In genomic region chr18:59715966-59716369, GRCh38 we compare ENCODE assay signal across 14 cellular contexts. TPM values are rescaled to one million over a fixed set of nuclear protein-coding genes. Genes with fewer than 3 reads are reported as not detected.
DNase-seq lines count a peak whose midpoint lies in the region; ATAC-seq and TF ChIP-seq lines count a peak whose summit lies in the region.
"Had no signal": no experiment of that assay in that cellular context is flagged by ENCODE, and none has a peak within 500 bp of the region (broad histone marks: within the 10 kb centered on the region; RNA-seq: fewer than 3 reads in every experiment).

No MANE protein-coding gene starts in this region.

- intact Hi-C loops in activated naive CD4-positive, alpha-beta T cell treated with anti-CD3 and anti-CD28 coated beads for 36 hours (cut with micrococcal nuclease), result no loop called here

- no peaks in the 10 kb centered on the region for H3K27me3 ChIP-seq in RWPE2 (ENCODE audit: insufficient read depth, poor library complexity, severe bottlenecking)

- peaks cover 15% of the 10 kb centered on the region for H3K27me3 Mint-ChIP-seq in type B pancreatic cell
- H3K27me3 Mint-ChIP-seq in activated naive CD4-positive, alpha-beta T cell treated with anti-CD3 and anti-CD28 coated beads for 36 hours (ENCODE audit: low read depth), result peaks cover 2% of the 10 kb centered on the region
- H3K27me3 Mint-ChIP-seq: activated CD4-positive, alpha-beta T cell treated with anti-CD3 and anti-CD28 coated beads, Interleukin-2, amount 10 ng/mL, durations not matched to agents 24 days and 14 days had no signal

- H3K9me3 Mint-ChIP-seq in type B pancreatic cell, result no peaks in the 10 kb centered on the region
- peaks cover 2% of the 10 kb centered on the region for H3K9me3 Mint-ChIP-seq in activated naive CD4-positive, alpha-beta T cell treated with anti-CD3 and anti-CD28 coated beads for 36 hours
- H3K9me3 Mint-ChIP-seq: activated CD4-positive, alpha-beta T cell treated with anti-CD3 and anti-CD28 coated beads, Interleukin-2, amount 10 ng/mL, durations not matched to agents 24 days and 14 days had no signal

- H3K9me3 ChIP-seq in RWPE2 (ENCODE audit: severe bottlenecking), result no peaks in the 10 kb centered on the region

- no peaks in the 10 kb centered on the region for H3K36me3 ChIP-seq in RWPE2 (ENCODE audit: low read depth)

- peak; percentile 85 for ATAC-seq in RWPE2 (ENCODE audit: low read depth)
- ATAC-seq: effector memory CD8-positive, alpha-beta T cell had no signal

- DNase-seq in GM04504 (ENCODE audit: low read depth), result peak; percentile 74
- peak; percentile 58 for DNase-seq in RWPE2 (ENCODE audit: low spot score)
- DNase-seq in fibroblast of gingiva (ENCODE audit: low read depth), result peak; percentile 92
- peak; percentile 98 for DNase-seq in renal cortical epithelial cell (ENCODE audit: low read depth)
- no peak for DNase-seq in NCI-H1694 (lab: John Stamatoyannopoulos, UW)
- no peak for DNase-seq in type B pancreatic cell (ENCODE audit: extremely low spot score, unreplicated experiment)
- no peak for DNase-seq in DMS 273 treated with DMSO at 0.1 percent for 48 hours (lab: John Stamatoyannopoulos, UW)
- DNase-seq in activated naive CD4-positive, alpha-beta T cell treated with anti-CD3 and anti-CD28 coated beads for 36 hours, result no peak
- DNase-seq: activated CD4-positive, alpha-beta T cell treated with anti-CD3 and anti-CD28 coated beads, Interleukin-2, amount 10 ng/mL, durations not matched to agents 24 days and 14 days; activated naive CD4-positive, alpha-beta T cell treated with Interleukin-2 at 50 U/mL for 16 hours; effector memory CD8-positive, alpha-beta T cell; KBM-7; NCI-H446 treated with DMSO at 0.1 percent for 48 hours; occipital lobe had no signal

- peak overlapping the region; percentile 98 for H3K27ac ChIP-seq in RWPE2 (ENCODE audit: poor library complexity, severe bottlenecking)

- peaks cover 22% of the 10 kb centered on the region for H3K4me1 Mint-ChIP-seq in type B pancreatic cell (ENCODE audit: unreplicated experiment)
- H3K4me1 Mint-ChIP-seq in activated naive CD4-positive, alpha-beta T cell treated with anti-CD3 and anti-CD28 coated beads for 36 hours (ENCODE audit: low read depth), result no peaks in the 10 kb centered on the region
- H3K4me1 Mint-ChIP-seq: activated CD4-positive, alpha-beta T cell treated with anti-CD3 and anti-CD28 coated beads, Interleukin-2, amount 10 ng/mL, durations not matched to agents 24 days and 14 days had no signal

- no peak overlapping the region for H3K4me3 Mint-ChIP-seq in type B pancreatic cell
- H3K4me3 Mint-ChIP-seq in activated naive CD4-positive, alpha-beta T cell treated with anti-CD3 and anti-CD28 coated beads for 36 hours, result no peak overlapping the region
- H3K4me3 Mint-ChIP-seq: activated CD4-positive, alpha-beta T cell treated with anti-CD3 and anti-CD28 coated beads, Interleukin-2, amount 10 ng/mL, durations not matched to agents 24 days and 14 days; effector memory CD8-positive, alpha-beta T cell had no signal

- peaks cover 41% of the 10 kb centered on the region for H3K4me1 ChIP-seq in RWPE2 (ENCODE audit: insufficient read depth, poor library complexity, severe bottlenecking)

- no peak overlapping the region for H3K4me3 ChIP-seq in RWPE2 (ENCODE audit: severe bottlenecking)

- no peaks in the 10 kb centered on the region for H3K36me3 Mint-ChIP-seq in type B pancreatic cell
- no peaks in the 10 kb centered on the region for H3K36me3 Mint-ChIP-seq in activated naive CD4-positive, alpha-beta T cell treated with anti-CD3 and anti-CD28 coated beads for 36 hours (ENCODE audit: low read depth)

- TF ChIP-seq CTCF in RWPE2 (IDR thresholded peaks at IDR 0.05; ENCODE audit: poor library complexity, severe bottlenecking) (peak; percentile 8), type B pancreatic cell (conservative IDR thresholded peaks at IDR 0.05) (no peak)

- CTCF ChIA-PET in activated naive CD4-positive, alpha-beta T cell treated with anti-CD3 and anti-CD28 coated beads for 36 hours (lab: Charles Lee), result no interaction called here

- H3K27ac Mint-ChIP-seq in type B pancreatic cell, result no peak overlapping the region
- H3K27ac Mint-ChIP-seq in activated naive CD4-positive, alpha-beta T cell treated with anti-CD3 and anti-CD28 coated beads for 36 hours, result no peak overlapping the region
- H3K27ac Mint-ChIP-seq: activated CD4-positive, alpha-beta T cell treated with anti-CD3 and anti-CD28 coated beads, Interleukin-2, amount 10 ng/mL, durations not matched to agents 24 days and 14 days; effector memory CD8-positive, alpha-beta T cell had no signal

RNA-seq across cellular contexts. Expression of gene CCBE1, which starts 18.7 kb away (rescaled TPM):
- total RNA-seq in renal cortical epithelial cell, result 8.7 and 9.6 TPM in 2 replicates
- total RNA-seq in type B pancreatic cell (ENCODE audit: low replicate concordance), result 8.3 and 51.3 TPM in 2 replicates
- total RNA-seq in activated naive CD4-positive, alpha-beta T cell treated with anti-CD3 and anti-CD28 coated beads for 36 hours, result not detected
- total RNA-seq: activated CD4-positive, alpha-beta T cell treated with anti-CD3 and anti-CD28 coated beads, Interleukin-2, amount 10 ng/mL, durations not matched to agents 24 days and 14 days had no signal

Comparison
In these comparisons a context has a peak if more than half of its experiments do, and no peak if none do; other contexts are left out.
1. DNase-seq: peak in GM04504 (single experiment), RWPE2 (single experiment), fibroblast of gingiva (single experiment) and renal cortical epithelial cell (single experiment); none in NCI-H1694 (single experiment), type B pancreatic cell (single experiment), DMS 273 treated with DMSO at 0.1 percent for 48 hours (single experiment) and activated naive CD4-positive, alpha-beta T cell treated with anti-CD3 and anti-CD28 coated beads for 36 hours (single experiment).